In the genomic region with DNA sequence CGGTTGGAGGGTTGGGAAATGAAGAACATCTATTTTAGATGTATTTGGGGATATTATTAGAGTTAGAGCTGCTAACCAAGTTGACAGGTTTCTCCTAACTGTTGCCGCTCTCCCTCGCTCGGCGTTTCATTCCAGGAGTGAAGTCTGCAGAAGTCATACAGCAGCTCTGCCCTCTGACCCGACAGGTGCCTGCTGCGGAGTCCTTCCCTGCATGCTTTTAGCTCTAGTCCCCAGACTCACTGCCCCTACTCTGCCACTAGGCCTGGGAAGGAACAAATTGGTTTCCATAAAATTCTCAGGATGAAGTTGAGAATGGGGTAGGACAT, we compare ENCODE assay signal across 23 cellular contexts.
A peak's percentile ranks its signal among the peaks of the same experiment; 100 is the strongest.
DNase-seq lines count a peak whose midpoint lies in the region; ATAC-seq and TF ChIP-seq lines count a peak whose summit lies in the region.
"Had no signal": no experiment of that assay in that cellular context is flagged by ENCODE, and none has a peak within 500 bp of the region (broad histone marks: within the 10 kb centered on the region; RNA-seq: fewer than 3 reads in every experiment).

No MANE protein-coding gene starts in this region.

- intact Hi-C loops in left ventricle myocardium inferior (cut with micrococcal nuclease), result no loop called here
- intact Hi-C loops in cardiac septum (cut with DNase I), result loop anchor here (5.0 kb wide), 1 partner anchor 78 kb away; no protein-coding TSS in a partner anchor
- intact Hi-C loops in breast epithelium (cut with DNase I; ENCODE audit: low total_unique reads), result no loop called here
- intact Hi-C loops in right lobe of liver (cut with DNase I), result no loop called here
- intact Hi-C loops in tibial artery (cut with DNase I; ENCODE audit: low total_unique reads), result no loop called here

- DNase-seq in left ventricle myocardium inferior (no peak), cardiac septum (ENCODE audit: low spot score) (no peak), breast epithelium (ENCODE audit: low spot score in 2 of 2) (no peak), right lobe of liver (peak in 1 of 3 donors; percentile 46), tibial artery (no peak), tibial nerve (ENCODE audit: low spot score in 2 of 2) (no peak)
- DNase-seq: activated CD4-positive, alpha-beta memory T cell treated with anti-CD3 and anti-CD28 coated beads, Interleukin-2, amount 10 ng/mL, durations not matched to agents 7 days and 5 days; activated CD4-positive, CD25-positive, alpha-beta regulatory T cell; activated effector memory CD4-positive, alpha-beta T cell treated with anti-CD3 and anti-CD28 coated beads, Interleukin-2, amount 50 U/mL, for 16 hours; activated T-cell treated with anti-CD3 and anti-CD28 coated beads for 4 hours; BE2C; body of pancreas; colonic mucosa; effector memory CD8-positive, alpha-beta T cell; GOT3; MM.1S; mucosa of descending colon; NCI-H1417 treated with DMSO at 0.1 percent for 48 hours; NCI-H2107; NK-92 treated with Interleukin-12 subunit alpha and Interleukin-12 subunit beta, amount 100 ng/mL, for 24 hours; stomach had no signal

- H3K36me3 ChIP-seq in left ventricle myocardium inferior, result peaks cover 17% of the 10 kb centered on the region
- H3K36me3 ChIP-seq in breast epithelium, result no peaks in the 10 kb centered on the region
- no peaks in the 10 kb centered on the region for H3K36me3 ChIP-seq in right lobe of liver
- H3K36me3 ChIP-seq in tibial artery, result peaks cover 19 to 44% (median 41%) of the 10 kb centered on the region in 3 donors
- peaks cover 0 to 40% (median 0%) of the 10 kb centered on the region in 3 donors for H3K36me3 ChIP-seq in tibial nerve
- H3K36me3 ChIP-seq: BE2C, colonic mucosa had no signal

- H3K27ac ChIP-seq in left ventricle myocardium inferior (replicated peaks), result peak overlapping the region; percentile 8
- H3K27ac ChIP-seq in breast epithelium, result peak overlapping the region; percentile 8 to 54
- peak overlapping the region; percentile 64 to 99 (median 97) for H3K27ac ChIP-seq in right lobe of liver
- peak overlapping the region; percentile 22 to 59 for H3K27ac ChIP-seq in tibial artery
- no peak overlapping the region for H3K27ac ChIP-seq in tibial nerve
- H3K27ac ChIP-seq: body of pancreas, colonic mucosa had no signal

- 35% methylated on average over 3 of the region's 7 CpGs for WGBS in right lobe of liver (ENCODE audit: insufficient coverage, low coverage, low lambda C conversion rate, missing lambda C conversion rate)
- WGBS in tibial nerve, 2 donors, result 91% methylated on average over 7 of the region's 7 CpGs

- ATAC-seq in right lobe of liver (peak; percentile 32 to 37 (median 34)), HG03354 (IDR thresholded peaks at IDR 0.05; ENCODE audit: poor library complexity, severe bottlenecking, unreplicated experiment) (no peak), GM21360 (IDR thresholded peaks at IDR 0.05; ENCODE audit: unreplicated experiment) (no peak)
- ATAC-seq: body of pancreas; effector memory CD8-positive, alpha-beta T cell; mucosa of descending colon had no signal

- TF ChIP-seq CTCF in left ventricle myocardium inferior (IDR thresholded peaks at IDR 0.05; ENCODE audit: borderline replicate concordance) (no peak), breast epithelium (IDR thresholded peaks at IDR 0.05) (no peak), right lobe of liver (IDR thresholded peaks at IDR 0.05) (no peak), tibial artery (IDR thresholded peaks at IDR 0.05) (no peak), tibial nerve (IDR thresholded peaks at IDR 0.05) (no peak)

- TF ChIP-seq EP300 in tibial nerve (IDR thresholded peaks at IDR 0.05), result no peak

- TF ChIP-seq POLR2A in breast epithelium (IDR thresholded peaks at IDR 0.05) (no peak), right lobe of liver (IDR thresholded peaks at IDR 0.05) (no peak), tibial nerve (IDR thresholded peaks at IDR 0.05) (no peak)

- H3K4me1 ChIP-seq in left ventricle myocardium inferior, result peaks cover 54% of the 10 kb centered on the region
- H3K4me1 ChIP-seq in breast epithelium, result no peaks in the 10 kb centered on the region
- peaks cover 0 to 40% (median 16%) of the 10 kb centered on the region in 4 donors for H3K4me1 ChIP-seq in right lobe of liver
- peaks cover 0 to 51% (median 27%) of the 10 kb centered on the region in 4 donors for H3K4me1 ChIP-seq in tibial artery
- H3K4me1 ChIP-seq in tibial nerve, result peaks cover 0 to 25% (median 0%) of the 10 kb centered on the region in 4 donors
- H3K4me1 ChIP-seq: BE2C, colonic mucosa had no signal

- no peaks in the 10 kb centered on the region for H3K27me3 ChIP-seq in left ventricle myocardium inferior (ENCODE audit: low read depth)
- H3K27me3 ChIP-seq in breast epithelium, result no peaks in the 10 kb centered on the region
- H3K27me3 ChIP-seq in right lobe of liver, result no peaks in the 10 kb centered on the region
- no peaks in the 10 kb centered on the region for H3K27me3 ChIP-seq in tibial artery
- no peaks in the 10 kb centered on the region for H3K27me3 ChIP-seq in tibial nerve
- H3K27me3 ChIP-seq: BE2C, body of pancreas, colonic mucosa, stomach had no signal

- H3K4me3 ChIP-seq in left ventricle myocardium inferior (no peak overlapping the region), breast epithelium (no peak overlapping the region), right lobe of liver (no peak overlapping the region), tibial artery (no peak overlapping the region), tibial nerve (no peak overlapping the region)
- H3K4me3 ChIP-seq: body of pancreas, colonic mucosa, mucosa of descending colon, stomach had no signal

- no peaks in the 10 kb centered on the region for H3K9me3 ChIP-seq in left ventricle myocardium inferior (replicated peaks)
- no peaks in the 10 kb centered on the region for H3K9me3 ChIP-seq in breast epithelium
- H3K9me3 ChIP-seq in right lobe of liver, result no peaks in the 10 kb centered on the region
- H3K9me3 ChIP-seq in tibial artery, result no peaks in the 10 kb centered on the region
- H3K9me3 ChIP-seq in tibial nerve, result no peaks in the 10 kb centered on the region
- H3K9me3 ChIP-seq: BE2C, body of pancreas, colonic mucosa, mucosa of descending colon, stomach had no signal

Comparison
In these comparisons a context has a peak if more than half of its experiments do, and no peak if none do; other contexts are left out.
1. H3K27ac ChIP-seq: peak in left ventricle myocardium inferior (single experiment), breast epithelium (2 of 2), right lobe of liver (3 of 3) and tibial artery (2 of 2); none in tibial nerve (0 of 4).
2. ATAC-seq: peak in right lobe of liver (4 of 4); none in HG03354 (single experiment) and GM21360 (single experiment).